ENCODE assay signal across 8 cellular contexts in the genomic region with DNA sequence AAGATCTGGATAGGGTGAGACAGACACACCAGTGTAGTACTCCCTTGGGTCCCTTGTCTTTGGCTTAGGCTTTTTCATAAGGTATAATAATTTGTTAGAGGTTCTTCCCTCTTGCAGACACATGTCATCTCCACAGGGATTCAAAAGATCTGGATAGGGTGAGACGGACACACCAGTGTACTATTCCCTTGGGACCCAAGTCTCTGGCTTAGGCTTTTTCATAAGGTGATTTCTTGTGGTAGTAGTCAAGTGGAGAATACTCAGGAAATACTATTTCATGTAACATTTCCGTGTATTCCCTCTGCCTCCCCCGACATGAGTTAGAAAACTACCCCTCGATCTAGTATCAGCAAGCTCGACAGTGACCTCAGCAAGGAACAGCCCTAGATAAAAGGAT. TPM values are rescaled to one million over a fixed set of nuclear protein-coding genes. Genes with fewer than 3 reads are reported as not detected.
A peak's percentile ranks its signal among the peaks of the same experiment; 100 is the strongest.
DNase-seq lines count a peak whose midpoint lies in the region; ATAC-seq and TF ChIP-seq lines count a peak whose summit lies in the region.

No MANE protein-coding gene starts in this region.

- POLR2A ChIA-PET in BJ (lab: Charles Lee) = interaction anchor here (0.5 kb wide), 1 partner anchor 9 kb away, joined by 4 read pairs; no protein-coding TSS in a partner anchor

- H3K27me3 ChIP-seq in BJ (ENCODE audit: control insufficient read depth, insufficient read depth, low read length) = no peaks in the 10 kb centered on the region

- peaks cover 51% of the 10 kb centered on the region for H3K4me1 Mint-ChIP-seq in dendritic cell treated with granulocyte-macrophage colony-stimulating factor and Interleukin-4, amounts not matched to agents 40 ng/mL and 50 ng/mL, for 4 days (ENCODE audit: low read depth)
- H3K4me1 Mint-ChIP-seq in neural crest cell = peaks cover 40% of the 10 kb centered on the region

- peak overlapping the region; percentile 85 for H3K4me3 ChIP-seq in BJ (ENCODE audit: low read depth, low read length)

- no peaks in the 10 kb centered on the region for H3K9me3 Mint-ChIP-seq in dendritic cell treated with granulocyte-macrophage colony-stimulating factor and Interleukin-4, amounts not matched to agents 40 ng/mL and 50 ng/mL, for 4 days
- no peaks in the 10 kb centered on the region for H3K9me3 Mint-ChIP-seq in neural crest cell

- H3K36me3 Mint-ChIP-seq in dendritic cell treated with granulocyte-macrophage colony-stimulating factor and Interleukin-4, amounts not matched to agents 40 ng/mL and 50 ng/mL, for 4 days (ENCODE audit: low read depth) = peaks cover 35% of the 10 kb centered on the region
- H3K36me3 Mint-ChIP-seq in neural crest cell (ENCODE audit: low read depth) = no peaks in the 10 kb centered on the region

- CTCF ChIA-PET in BJ (lab: Yijun Ruan, JAX) = interaction anchor here (0.6 to 13.2 kb wide), 22 partner anchors 9 to 308 kb away, joined by 3 to 330 read pairs (median 6); no protein-coding TSS in a partner anchor

- ATAC-seq in GM18868 (IDR thresholded peaks at IDR 0.05; ENCODE audit: unreplicated experiment) (no peak), HG02610 (IDR thresholded peaks at IDR 0.05; ENCODE audit: unreplicated experiment) (no peak)

- TF ChIP-seq CTCF in BJ (IDR thresholded peaks at IDR 0.05; ENCODE audit: insufficient read depth, low read depth, low read length) (no peak), neural crest cell (conservative IDR thresholded peaks at IDR 0.05) (no peak)

- peak overlapping the region; percentile 76 for H3K27ac ChIP-seq in KOPT-K1 (ENCODE audit: low read depth, low read length, poor library complexity, severe bottlenecking)

- no peaks in the 10 kb centered on the region for H3K27me3 Mint-ChIP-seq in dendritic cell treated with granulocyte-macrophage colony-stimulating factor and Interleukin-4, amounts not matched to agents 40 ng/mL and 50 ng/mL, for 4 days
- H3K27me3 Mint-ChIP-seq in neural crest cell (ENCODE audit: low read depth) = no peaks in the 10 kb centered on the region

- H3K9me3 ChIP-seq in KOPT-K1 (ENCODE audit: insufficient read depth, low read length, poor library complexity, severe bottlenecking) = no peaks in the 10 kb centered on the region

- H3K27ac Mint-ChIP-seq in dendritic cell treated with granulocyte-macrophage colony-stimulating factor and Interleukin-4, amounts not matched to agents 40 ng/mL and 50 ng/mL, for 4 days = peak overlapping the region; percentile 86
- no peak overlapping the region for H3K27ac Mint-ChIP-seq in neural crest cell (ENCODE audit: unreplicated experiment)

- DNase-seq in BJ (ENCODE audit: low read depth) = no peak
- DNase-seq in neural crest cell (ENCODE audit: low read depth, low spot score) = no peak
- DNase-seq in COR-L47 (lab: John Stamatoyannopoulos, UW) = no peak
- no peak for DNase-seq in kidney glomerular epithelial cell (lab: John Stamatoyannopoulos, UW)

- H3K36me3 ChIP-seq in BJ (ENCODE audit: control insufficient read depth, insufficient read depth, low read length) (no peaks in the 10 kb centered on the region), KOPT-K1 (ENCODE audit: insufficient read depth, low read length) (peaks cover 19% of the 10 kb centered on the region)

- peak overlapping the region; percentile 98 for H3K4me3 Mint-ChIP-seq in dendritic cell treated with granulocyte-macrophage colony-stimulating factor and Interleukin-4, amounts not matched to agents 40 ng/mL and 50 ng/mL, for 4 days
- H3K4me3 Mint-ChIP-seq in neural crest cell = peak overlapping the region; percentile 95

- intact Hi-C loops in dendritic cell treated with granulocyte-macrophage colony-stimulating factor and Interleukin-4, amounts not matched to agents 40 ng/mL and 50 ng/mL, for 4 days (cut with micrococcal nuclease) = loop anchor here (5.0 to 10.0 kb wide), 2 partner anchors 131 to 199 kb away; a partner anchor contains a TSS

RNA-seq across cellular contexts. Expression of a gene that starts 1.0 kb away (rescaled TPM):
- 4.8 and 8.3 TPM in 2 replicates for polyA plus RNA-seq in BJ (2011; rRNA removed)
- polyA minus RNA-seq in BJ (2011; rRNA and poly(A)+ RNA removed) = 20.9 and 26.7 TPM in 2 replicates
- 31.9 and 36.6 TPM in 2 replicates for total RNA-seq in neural crest cell

RNA-seq across cellular contexts. Expression of a gene that starts 54.6 kb away (rescaled TPM):
- 2.8 and 3.4 TPM in 2 replicates for polyA plus RNA-seq in BJ (2011; rRNA removed)
- 1.0 and 1.6 TPM in 2 replicates for polyA minus RNA-seq in BJ (2011; rRNA and poly(A)+ RNA removed)
- 14.8 and 16.6 TPM in 2 replicates for total RNA-seq in neural crest cell
